ENCODE assay signal across 7 cellular contexts in genomic region chr12:118035194-118036041, GRCh38. TPM values are rescaled to one million over a fixed set of nuclear protein-coding genes. Genes with fewer than 3 reads are reported as not detected.
A peak's percentile ranks its signal among the peaks of the same experiment; 100 is the strongest.
DNase-seq lines count a peak whose midpoint lies in the region; ATAC-seq, FAIRE-seq and TF ChIP-seq lines count a peak whose summit lies in the region.

No MANE protein-coding gene starts in this region.

- H3K9me3 ChIP-seq in upper lobe of right lung (no peaks in the 10 kb centered on the region), kidney (ENCODE audit: control insufficient read depth in 1 of 2, low read length in 2 of 2) (no peaks in the 10 kb centered on the region)

- CTCF ChIA-PET in WTC11 (lab: Charles Lee), result interaction anchor here (0.7 to 2.7 kb wide), 11 partner anchors 9 to 185 kb away, joined by 3 to 32 read pairs (median 3); no protein-coding TSS in a partner anchor

- H3K9ac ChIP-seq in kidney (ENCODE audit: low read length in 2 of 2), result no peak overlapping the region

- no peak overlapping the region for H3K4me3 Mint-ChIP-seq in WTC11

- H3K36me3 Mint-ChIP-seq in WTC11, result peaks cover 77% of the 10 kb centered on the region

- TF ChIP-seq CTCF in WTC11 (IDR thresholded peaks at IDR 0.05) (no peak), upper lobe of right lung (IDR thresholded peaks at IDR 0.05) (no peak), kidney (IDR thresholded peaks at IDR 0.05; ENCODE audit: borderline replicate concordance, extremely low read depth, insufficient read depth) (no peak)

- H3K36me3 ChIP-seq in upper lobe of right lung (peaks cover 100% of the 10 kb centered on the region), kidney (ENCODE audit: control insufficient read depth in 1 of 2, insufficient read depth in 2 of 2, low read length in 2 of 2) (peaks cover 49 to 68% of the 10 kb centered on the region in 2 donors)

- H3K27ac ChIP-seq in upper lobe of right lung (no peak overlapping the region), kidney (ENCODE audit: low read depth in 2 of 2, low read length in 2 of 2) (no peak overlapping the region)

- no peaks in the 10 kb centered on the region for H3K27me3 Mint-ChIP-seq in WTC11 (ENCODE audit: low read depth)

- H3K4me1 Mint-ChIP-seq in WTC11, result no peaks in the 10 kb centered on the region; the same call in 1 of the 2 replicates

- in situ Hi-C loops in G401 (cut with HindIII; ENCODE audit: low sequenced_read_pairs), result loop anchor here (10.0 kb wide), 1 partner anchor 141 kb away; no protein-coding TSS in a partner anchor

- peak; percentile 75 for DNase-seq in G401 (ENCODE audit: low spot score)
- no peak for DNase-seq in WTC11 (ENCODE audit: low spot score)
- DNase-seq in left kidney (ENCODE audit: low read depth, low spot score), result peak; percentile 22
- DNase-seq in upper lobe of right lung, result no peak
- DNase-seq in kidney, result no peak

- no peaks in the 10 kb centered on the region for H3K27me3 ChIP-seq in upper lobe of right lung

- no peak for FAIRE-seq in kidney (lab: Jason Lieb, UNC)

- POLR2A ChIA-PET in WTC11 (lab: Charles Lee), result interaction anchor here (0.5 to 0.6 kb wide), 2 partner anchors 159 to 1939 kb away, joined by 3 to 5 read pairs; no protein-coding TSS in a partner anchor

- ATAC-seq in GM19328 (IDR thresholded peaks at IDR 0.05; ENCODE audit: unreplicated experiment) (peak; percentile 70), HG03139 (IDR thresholded peaks at IDR 0.05; ENCODE audit: unreplicated experiment) (peak; percentile 82), WTC11 (peak; percentile 34; the same call in 1 of the 2 replicates), upper lobe of right lung (no peak)

- H3K4me3 ChIP-seq in upper lobe of right lung (no peak overlapping the region), kidney (ENCODE audit: low read length in 2 of 2) (no peak overlapping the region)

- intact Hi-C loops in upper lobe of right lung (cut with DNase I), result no loop called here
- intact Hi-C loops in kidney (cut with DNase I), result no loop called here

- H3K27ac Mint-ChIP-seq in WTC11, result peak overlapping the region; percentile 60

- H3K4me1 ChIP-seq in upper lobe of right lung (peaks cover 8% of the 10 kb centered on the region), kidney (ENCODE audit: control insufficient read depth in 1 of 2, insufficient read depth in 1 of 2, low read depth in 1 of 2, low read length in 2 of 2) (no peaks in the 10 kb centered on the region)

- no peaks in the 10 kb centered on the region for H3K9me3 Mint-ChIP-seq in WTC11

TF ChIP-seq in WTC11, 78 proteins besides CTCF, POLR2A, EP300 and RAD21:
- TF ChIP-seq ZNF425 (CRISPR knock-in tag; conservative IDR thresholded peaks at IDR 0.05) (no peak), MAX (CRISPR knock-in tag; IDR thresholded peaks at IDR 0.05) (no peak), HMGA2 (CRISPR knock-in tag; IDR thresholded peaks at IDR 0.05) (no peak), KAT7 (CRISPR knock-in tag; IDR thresholded peaks at IDR 0.05; ENCODE audit: borderline replicate concordance) (no peak), RELA (CRISPR knock-in tag; IDR thresholded peaks at IDR 0.05; ENCODE audit: borderline replicate concordance) (no peak), E2F4 (CRISPR knock-in tag; IDR thresholded peaks at IDR 0.05; ENCODE audit: borderline replicate concordance, low read depth) (no peak), FOXK1 (CRISPR knock-in tag; IDR thresholded peaks at IDR 0.05) (no peak), ETV6 (CRISPR knock-in tag; IDR thresholded peaks at IDR 0.05) (no peak), SMAD4 (CRISPR knock-in tag; IDR thresholded peaks at IDR 0.05) (no peak)

RNA-seq across cellular contexts. Expression of gene RFC5, which starts 18.9 kb away (rescaled TPM):
- 61.6 and 64.0 TPM in 2 replicates for total RNA-seq in G401 (2014; rRNA removed; shearing (Covaris generic))
- total RNA-seq in WTC11 (2021), result 34.5 to 35.9 TPM (median 35.2 TPM) in 3 replicates
- total RNA-seq in upper lobe of right lung, result 8.0 TPM
- total RNA-seq in kidney, result 13.0 TPM
- 7.0 TPM for polyA plus RNA-seq in kidney (ENCODE audit: insufficient read depth, low read depth, low replicate concordance)

RNA-seq across cellular contexts. Expression of gene WSB2, which starts 25.6 kb away (rescaled TPM):
- total RNA-seq in G401 (2014; rRNA removed; shearing (Covaris generic)), result 120 and 139 TPM in 2 replicates
- total RNA-seq in WTC11 (2021), result 59.0 to 74.2 TPM (median 60.5 TPM) in 3 replicates
- 89.1 TPM for total RNA-seq in upper lobe of right lung
- total RNA-seq in kidney, result 72.5 TPM
- 48.8 TPM for polyA plus RNA-seq in kidney (ENCODE audit: insufficient read depth, low read depth, low replicate concordance)

Comparison
In these comparisons a context has a peak if more than half of its experiments do, and no peak if none do; other contexts are left out.
1. DNase-seq: peak in G401 (single experiment) and left kidney (single experiment); none in WTC11 (single experiment), upper lobe of right lung (single experiment) and kidney (single experiment).